1 cellular context compared by ENCODE assay signal in genomic region chr5:138035605-138036537, GRCh38.
TF ChIP-seq lines count a peak whose summit lies in the region.

No MANE protein-coding gene starts in this region.

TF ChIP-seq in GM12878, 131 proteins besides CTCF, POLR2A, EP300 and RAD21 (continued from another document):
- 0 out of 2 replicates have a peak, but pooled peaks have one; percentile 20 for TF ChIP-seq ELK1 (IDR thresholded peaks at IDR 0.05; ENCODE audit: low read depth, low read length)
- TF ChIP-seq TAF1 (IDR thresholded peaks at IDR 0.05; ENCODE audit: borderline replicate concordance, low read depth, low read length): no peak
- TF ChIP-seq, protein P1, sequence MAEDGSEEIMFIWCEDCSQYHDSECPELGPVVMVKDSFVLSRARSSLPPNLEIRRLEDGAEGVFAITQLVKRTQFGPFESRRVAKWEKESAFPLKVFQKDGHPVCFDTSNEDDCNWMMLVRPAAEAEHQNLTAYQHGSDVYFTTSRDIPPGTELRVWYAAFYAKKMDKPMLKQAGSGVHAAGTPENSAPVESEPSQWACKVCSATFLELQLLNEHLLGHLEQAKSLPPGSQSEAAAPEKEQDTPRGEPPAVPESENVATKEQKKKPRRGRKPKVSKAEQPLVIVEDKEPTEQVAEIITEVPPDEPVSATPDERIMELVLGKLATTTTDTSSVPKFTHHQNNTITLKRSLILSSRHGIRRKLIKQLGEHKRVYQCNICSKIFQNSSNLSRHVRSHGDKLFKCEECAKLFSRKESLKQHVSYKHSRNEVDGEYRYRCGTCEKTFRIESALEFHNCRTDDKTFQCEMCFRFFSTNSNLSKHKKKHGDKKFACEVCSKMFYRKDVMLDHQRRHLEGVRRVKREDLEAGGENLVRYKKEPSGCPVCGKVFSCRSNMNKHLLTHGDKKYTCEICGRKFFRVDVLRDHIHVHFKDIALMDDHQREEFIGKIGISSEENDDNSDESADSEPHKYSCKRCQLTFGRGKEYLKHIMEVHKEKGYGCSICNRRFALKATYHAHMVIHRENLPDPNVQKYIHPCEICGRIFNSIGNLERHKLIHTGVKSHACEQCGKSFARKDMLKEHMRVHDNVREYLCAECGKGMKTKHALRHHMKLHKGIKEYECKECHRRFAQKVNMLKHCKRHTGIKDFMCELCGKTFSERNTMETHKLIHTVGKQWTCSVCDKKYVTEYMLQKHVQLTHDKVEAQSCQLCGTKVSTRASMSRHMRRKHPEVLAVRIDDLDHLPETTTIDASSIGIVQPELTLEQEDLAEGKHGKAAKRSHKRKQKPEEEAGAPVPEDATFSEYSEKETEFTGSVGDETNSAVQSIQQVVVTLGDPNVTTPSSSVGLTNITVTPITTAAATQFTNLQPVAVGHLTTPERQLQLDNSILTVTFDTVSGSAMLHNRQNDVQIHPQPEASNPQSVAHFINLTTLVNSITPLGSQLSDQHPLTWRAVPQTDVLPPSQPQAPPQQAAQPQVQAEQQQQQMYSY (CRISPR knock-in tag; IDR thresholded peaks at IDR 0.05): no peak
- TF ChIP-seq IKZF2 (IDR thresholded peaks at IDR 0.05): peak in 1 of 2 experiments; percentile 52; a peak in 2 of 4 replicates
- no peak for TF ChIP-seq SUZ12 (IDR thresholded peaks at IDR 0.05; ENCODE audit: unreplicated experiment)
- TF ChIP-seq SMARCA5 (IDR thresholded peaks at IDR 0.05): 0 out of 2 replicates have a peak, but pooled peaks have one; percentile 40
- 0 out of 2 replicates have a peak, but pooled peaks have one; percentile 13 for TF ChIP-seq IKZF1 (conservative IDR thresholded peaks at IDR 0.05)
- no peak for TF ChIP-seq ASH2L (IDR thresholded peaks at IDR 0.05; ENCODE audit: borderline replicate concordance, low read depth)
- no peak for TF ChIP-seq TCF3 (IDR thresholded peaks at IDR 0.05; ENCODE audit: borderline replicate concordance, insufficient read depth, low read depth, low read length)
- TF ChIP-seq SMC3 (IDR thresholded peaks at IDR 0.05; ENCODE audit: borderline replicate concordance, low read length): peak; percentile 76
- 0 out of 2 replicates have a peak, but pooled peaks have one; percentile 23 for TF ChIP-seq CBX5 (IDR thresholded peaks at IDR 0.05; ENCODE audit: low read depth)
- no peak for TF ChIP-seq SREBF2 (IDR thresholded peaks at IDR 0.05; ENCODE audit: low read length)
- TF ChIP-seq PAX5 (IDR thresholded peaks at IDR 0.05; ENCODE audit: borderline replicate concordance, low read depth, low read length): no peak
- TF ChIP-seq RAD51 (IDR thresholded peaks at IDR 0.05): 0 out of 2 replicates have a peak, but pooled peaks have one; percentile 19
- no peak for TF ChIP-seq SIX5 (IDR thresholded peaks at IDR 0.05; ENCODE audit: low read depth, low read length, severe bottlenecking)
- no peak for TF ChIP-seq EZH2 (IDR thresholded peaks at IDR 0.05; ENCODE audit: borderline replicate concordance, control insufficient read depth, low read depth, low read length)
- no peak for TF ChIP-seq ATF7 (IDR thresholded peaks at IDR 0.05; ENCODE audit: low read depth)
- TF ChIP-seq, protein P2, sequence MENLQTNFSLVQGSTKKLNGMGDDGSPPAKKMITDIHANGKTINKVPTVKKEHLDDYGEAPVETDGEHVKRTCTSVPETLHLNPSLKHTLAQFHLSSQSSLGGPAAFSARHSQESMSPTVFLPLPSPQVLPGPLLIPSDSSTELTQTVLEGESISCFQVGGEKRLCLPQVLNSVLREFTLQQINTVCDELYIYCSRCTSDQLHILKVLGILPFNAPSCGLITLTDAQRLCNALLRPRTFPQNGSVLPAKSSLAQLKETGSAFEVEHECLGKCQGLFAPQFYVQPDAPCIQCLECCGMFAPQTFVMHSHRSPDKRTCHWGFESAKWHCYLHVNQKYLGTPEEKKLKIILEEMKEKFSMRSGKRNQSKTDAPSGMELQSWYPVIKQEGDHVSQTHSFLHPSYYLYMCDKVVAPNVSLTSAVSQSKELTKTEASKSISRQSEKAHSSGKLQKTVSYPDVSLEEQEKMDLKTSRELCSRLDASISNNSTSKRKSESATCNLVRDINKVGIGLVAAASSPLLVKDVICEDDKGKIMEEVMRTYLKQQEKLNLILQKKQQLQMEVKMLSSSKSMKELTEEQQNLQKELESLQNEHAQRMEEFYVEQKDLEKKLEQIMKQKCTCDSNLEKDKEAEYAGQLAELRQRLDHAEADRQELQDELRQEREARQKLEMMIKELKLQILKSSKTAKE (IDR thresholded peaks at IDR 0.05; ENCODE audit: low read depth, poor library complexity, severe bottlenecking): peak; percentile 48
- TF ChIP-seq TARDBP (IDR thresholded peaks at IDR 0.05; ENCODE audit: borderline replicate concordance): no peak
- TF ChIP-seq KDM1A (IDR thresholded peaks at IDR 0.05; ENCODE audit: borderline replicate concordance): no peak
- TF ChIP-seq, protein P3, sequence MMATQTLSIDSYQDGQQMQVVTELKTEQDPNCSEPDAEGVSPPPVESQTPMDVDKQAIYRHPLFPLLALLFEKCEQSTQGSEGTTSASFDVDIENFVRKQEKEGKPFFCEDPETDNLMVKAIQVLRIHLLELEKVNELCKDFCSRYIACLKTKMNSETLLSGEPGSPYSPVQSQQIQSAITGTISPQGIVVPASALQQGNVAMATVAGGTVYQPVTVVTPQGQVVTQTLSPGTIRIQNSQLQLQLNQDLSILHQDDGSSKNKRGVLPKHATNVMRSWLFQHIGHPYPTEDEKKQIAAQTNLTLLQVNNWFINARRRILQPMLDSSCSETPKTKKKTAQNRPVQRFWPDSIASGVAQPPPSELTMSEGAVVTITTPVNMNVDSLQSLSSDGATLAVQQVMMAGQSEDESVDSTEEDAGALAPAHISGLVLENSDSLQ (IDR thresholded peaks at IDR 0.05): peak; percentile 71
- 0 out of 2 replicates have a peak, but pooled peaks have one; percentile 36 for TF ChIP-seq ESRRA (IDR thresholded peaks at IDR 0.05; ENCODE audit: low read length)
- no peak for TF ChIP-seq ZBTB33 (IDR thresholded peaks at IDR 0.05)
- TF ChIP-seq BACH1 (IDR thresholded peaks at IDR 0.05; ENCODE audit: borderline replicate concordance): no peak
- no peak for TF ChIP-seq SP1 (IDR thresholded peaks at IDR 0.05; ENCODE audit: low read depth, low read length)
- TF ChIP-seq, protein P4, sequence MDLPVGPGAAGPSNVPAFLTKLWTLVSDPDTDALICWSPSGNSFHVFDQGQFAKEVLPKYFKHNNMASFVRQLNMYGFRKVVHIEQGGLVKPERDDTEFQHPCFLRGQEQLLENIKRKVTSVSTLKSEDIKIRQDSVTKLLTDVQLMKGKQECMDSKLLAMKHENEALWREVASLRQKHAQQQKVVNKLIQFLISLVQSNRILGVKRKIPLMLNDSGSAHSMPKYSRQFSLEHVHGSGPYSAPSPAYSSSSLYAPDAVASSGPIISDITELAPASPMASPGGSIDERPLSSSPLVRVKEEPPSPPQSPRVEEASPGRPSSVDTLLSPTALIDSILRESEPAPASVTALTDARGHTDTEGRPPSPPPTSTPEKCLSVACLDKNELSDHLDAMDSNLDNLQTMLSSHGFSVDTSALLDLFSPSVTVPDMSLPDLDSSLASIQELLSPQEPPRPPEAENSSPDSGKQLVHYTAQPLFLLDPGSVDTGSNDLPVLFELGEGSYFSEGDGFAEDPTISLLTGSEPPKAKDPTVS (IDR thresholded peaks at IDR 0.05; ENCODE audit: low read depth, low read length): peak; percentile 69; the same call in 1 of the 2 replicates
- TF ChIP-seq CHD1 (IDR thresholded peaks at IDR 0.05; ENCODE audit: low read depth, low read length): no peak
- TF ChIP-seq HDGF (IDR thresholded peaks at IDR 0.05): no peak
- TF ChIP-seq CREM (IDR thresholded peaks at IDR 0.05; ENCODE audit: low read depth): no peak
